ENCODE assay signal across 9 cellular contexts in the genomic region with DNA sequence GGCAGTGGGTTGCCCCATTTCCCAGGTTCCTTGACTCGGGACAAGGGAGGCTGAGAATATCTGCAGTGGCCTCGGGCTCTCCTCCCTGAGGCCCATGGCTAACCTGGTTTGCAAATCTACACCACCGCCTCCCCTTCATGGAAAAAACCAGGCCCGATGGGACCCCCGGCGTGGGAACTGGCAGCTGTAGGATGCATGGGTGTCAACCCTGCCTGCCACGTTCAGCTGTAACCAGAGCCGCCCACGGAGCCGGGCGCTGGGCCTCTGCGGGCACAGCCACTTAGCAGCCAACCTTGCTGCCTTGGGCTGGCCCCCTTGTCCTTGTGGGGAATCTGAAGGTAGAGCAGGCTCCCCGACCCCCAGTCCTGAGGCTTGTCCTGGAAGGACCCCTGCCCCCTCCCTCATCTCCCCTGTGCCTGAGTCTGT. TPM values are rescaled to one million over a fixed set of nuclear protein-coding genes. Genes with fewer than 3 reads are reported as not detected.
A peak's percentile ranks its signal among the peaks of the same experiment; 100 is the strongest.
DNase-seq lines count a peak whose midpoint lies in the region; ATAC-seq and TF ChIP-seq lines count a peak whose summit lies in the region.
"Had no signal": no experiment of that assay in that cellular context is flagged by ENCODE, and none has a peak within 500 bp of the region (broad histone marks: within the 10 kb centered on the region; RNA-seq: fewer than 3 reads in every experiment).

No MANE protein-coding gene starts in this region.

- H3K9ac ChIP-seq in PC-3 (ENCODE audit: low read length) (peak overlapping the region; percentile 86), rectal smooth muscle tissue (ENCODE audit: low read length) (no peak overlapping the region)

- no peaks in the 10 kb centered on the region for H4K20me1 ChIP-seq in PC-3 (ENCODE audit: low read length)

- ATAC-seq in PC-3 (no peak), foreskin keratinocyte (no peak), GM18520 (IDR thresholded peaks at IDR 0.05; ENCODE audit: unreplicated experiment) (no peak)

- TF ChIP-seq CTCF in PC-3 (conservative IDR thresholded peaks at IDR 0.05; ENCODE audit: low read depth, low read length) (no peak), foreskin keratinocyte (conservative IDR thresholded peaks at IDR 0.05) (no peak)

- peaks cover 58% of the 10 kb centered on the region for H3K79me2 ChIP-seq in PC-3 (ENCODE audit: low read length)

- H3K27ac ChIP-seq in PC-3 (ENCODE audit: low read length) = peak overlapping the region; percentile 78
- H3K27ac ChIP-seq in foreskin keratinocyte = peak overlapping the region; percentile 67
- no peak overlapping the region for H3K27ac ChIP-seq in rectal smooth muscle tissue (ENCODE audit: low read depth, low read length)

- intact Hi-C loops in PC-3 (cut with micrococcal nuclease) = no loop called here

- H3K9me3 ChIP-seq in PC-3 (ENCODE audit: low read length) = no peaks in the 10 kb centered on the region

- CTCF ChIA-PET in PC-3 (lab: Charles Lee) = no interaction called here

- POLR2A ChIA-PET in PC-3 (lab: Charles Lee; ENCODE audit: unreplicated experiment) = no interaction called here

- no peaks in the 10 kb centered on the region for H3F3A ChIP-seq in PC-3 (ENCODE audit: low read length, unreplicated experiment)

- peak; percentile 47 for DNase-seq in COLO668 (lab: John Stamatoyannopoulos, UW; ENCODE audit: unreplicated experiment)
- no peak for DNase-seq in PC-3
- DNase-seq in foreskin keratinocyte = no peak
- DNase-seq in ecto neural progenitor cell (ENCODE audit: low spot score) = no peak
- no peak for DNase-seq in activated CD8-positive, alpha-beta memory T cell treated with anti-CD3 and anti-CD28 coated beads, Interleukin-2, amount 50 U/mL, for 4 hours
- DNase-seq in NCI-H1436 (lab: John Stamatoyannopoulos, UW) = no peak
- DNase-seq: stimulated activated CD4-positive, alpha-beta T cell treated with anti-CD3 and anti-CD28 coated beads, Interleukin-12 subunit alpha, Interleukin-12 subunit beta, amount 100 ng/mL, for 4 hours had no signal

- H3K4me1 ChIP-seq in PC-3 (ENCODE audit: insufficient read depth, low read length) = peaks cover 21% of the 10 kb centered on the region
- H3K4me1 ChIP-seq in foreskin keratinocyte = peaks cover 4% of the 10 kb centered on the region
- H3K4me1 ChIP-seq in rectal smooth muscle tissue (ENCODE audit: control insufficient read depth, insufficient read depth, low read length) = peaks cover 13% of the 10 kb centered on the region

- no peaks in the 10 kb centered on the region for H3K36me3 ChIP-seq in PC-3 (ENCODE audit: low read depth, low read length)
- H3K36me3 ChIP-seq in rectal smooth muscle tissue (ENCODE audit: control insufficient read depth, insufficient read depth, low read length) = no peaks in the 10 kb centered on the region

- H3K4me2 ChIP-seq in PC-3 (ENCODE audit: low read length) = peak overlapping the region; percentile 93

- H3K27me3 ChIP-seq in PC-3 (ENCODE audit: low read length) = no peaks in the 10 kb centered on the region
- H3K27me3 ChIP-seq in foreskin keratinocyte = no peaks in the 10 kb centered on the region
- no peaks in the 10 kb centered on the region for H3K27me3 ChIP-seq in rectal smooth muscle tissue (ENCODE audit: control insufficient read depth, insufficient read depth, low read length)

- no peak overlapping the region for H2AFZ ChIP-seq in PC-3 (ENCODE audit: low read length)

- H3K4me3 ChIP-seq in PC-3 (ENCODE audit: low read length) (peak overlapping the region; percentile 84), rectal smooth muscle tissue (ENCODE audit: low read length) (peak overlapping the region; percentile 82)

- BruUV-seq in PC-3 (replicated peaks; lab: Mats Ljungman, UMichigan) = no TSS peak

- H3K9me2 ChIP-seq in PC-3 (replicated peaks; ENCODE audit: low read length) = no peaks in the 10 kb centered on the region

RNA-seq across cellular contexts. Expression of gene PWWP2B, which starts 1.6 kb away (rescaled TPM):
- 24.5 and 41.5 TPM in 2 replicates for total RNA-seq in PC-3 (2014; rRNA removed)
- total RNA-seq in foreskin keratinocyte = 10.5 and 12.5 TPM in 2 replicates
- 11.0 and 14.0 TPM in 2 replicates for polyA plus RNA-seq in foreskin keratinocyte
